In genomic region chr9:127698985-127699670, GRCh38 we compare ENCODE assay signal across 8 cellular contexts. TPM values are rescaled to one million over a fixed set of nuclear protein-coding genes. Genes with fewer than 3 reads are reported as not detected.
DNase-seq lines count a peak whose midpoint lies in the region; ATAC-seq and TF ChIP-seq lines count a peak whose summit lies in the region.

No MANE protein-coding gene starts in this region.

- peak overlapping the region; percentile 74 for H3K4me3 Mint-ChIP-seq in WTC11

- no peak overlapping the region for H3K27ac ChIP-seq in HUES6 (ENCODE audit: low read depth, low read length)
- H3K27ac ChIP-seq in breast epithelium = peak overlapping the region; percentile 87 to 92
- no peak overlapping the region for H3K27ac ChIP-seq in iPS-18a (ENCODE audit: low read length)
- peak overlapping the region; percentile 85 to 96 (median 91) for H3K27ac ChIP-seq in gastrocnemius medialis

- H3K4me1 ChIP-seq in HUES6 (ENCODE audit: control insufficient read depth, insufficient read depth, low read length) (no peaks in the 10 kb centered on the region), breast epithelium (no peaks in the 10 kb centered on the region), iPS-18a (ENCODE audit: control insufficient read depth, low read depth, low read length) (no peaks in the 10 kb centered on the region), gastrocnemius medialis (peaks cover 13 to 20% of the 10 kb centered on the region in 2 donors)

- H3K4me3 ChIP-seq in AG10803 (ENCODE audit: low read length) (peak overlapping the region; percentile 50), HUES6 (ENCODE audit: low read depth, low read length) (peak overlapping the region; percentile 53), breast epithelium (peak overlapping the region in 2 of 3 donors; percentile 47 to 63), iPS-18a (ENCODE audit: low read length) (peak overlapping the region; percentile 52), gastrocnemius medialis (peak overlapping the region; percentile 36 to 49 (median 40))

- POLR2A ChIA-PET in WTC11 (lab: Charles Lee) = no interaction called here

- intact Hi-C loops in breast epithelium (cut with DNase I; ENCODE audit: low total_unique reads) (no loop called here), gastrocnemius medialis (cut with DNase I; ENCODE audit: low total_unique reads) (loop anchor here (1.0 kb wide), 1 partner anchor 87 kb away; the partner anchor contains the start of gene STXBP1)

- CTCF ChIA-PET in WTC11 (lab: Charles Lee) = interaction anchor here (1.0 to 3.4 kb wide), 2 partner anchors 9 to 36 kb away, joined by 3 to 11 read pairs; partner anchors contain the start of gene TOR2A

- H3K36me3 ChIP-seq in HUES6 (ENCODE audit: control insufficient read depth, insufficient read depth, low read length) (no peaks in the 10 kb centered on the region), breast epithelium (no peaks in the 10 kb centered on the region), iPS-18a (ENCODE audit: control insufficient read depth, low read depth, low read length) (no peaks in the 10 kb centered on the region), gastrocnemius medialis (no peaks in the 10 kb centered on the region)

- TF ChIP-seq CTCF in AG10803 (conservative IDR thresholded peaks at IDR 0.05; ENCODE audit: low read length) (no peak), WTC11 (IDR thresholded peaks at IDR 0.05) (no peak), breast epithelium (IDR thresholded peaks at IDR 0.05) (peak; percentile 6 to 46 (median 40)), gastrocnemius medialis (IDR thresholded peaks at IDR 0.05 in 4 of 5, conservative IDR thresholded peaks at IDR 0.05 in 1 of 5) (peak; percentile 43 to 50 (median 47))

- H3K27ac Mint-ChIP-seq in WTC11 = peak overlapping the region; percentile 92

- in situ Hi-C loops in gastrocnemius medialis (cut with MboI; ENCODE audit: low sequenced_read_pairs in 4 of 4) = no loop called here

- ATAC-seq in GM19395 (IDR thresholded peaks at IDR 0.05; ENCODE audit: unreplicated experiment) = peak; percentile 94
- peak; percentile 99 for ATAC-seq in WTC11
- ATAC-seq in gastrocnemius medialis = peak; percentile 97 to 98
- no peak for ATAC-seq in GM18520 (IDR thresholded peaks at IDR 0.05; ENCODE audit: unreplicated experiment)

- H3K27me3 ChIP-seq in HUES6 (ENCODE audit: control insufficient read depth, insufficient read depth, low read length) (no peaks in the 10 kb centered on the region), breast epithelium (no peaks in the 10 kb centered on the region), iPS-18a (ENCODE audit: control insufficient read depth, insufficient read depth, low read length) (no peaks in the 10 kb centered on the region), gastrocnemius medialis (no peaks in the 10 kb centered on the region)

- H3K9me3 Mint-ChIP-seq in WTC11 = no peaks in the 10 kb centered on the region

- H3K9me3 ChIP-seq in HUES6 (ENCODE audit: control insufficient read depth, insufficient read depth, low read depth, low read length) = no peaks in the 10 kb centered on the region
- no peaks in the 10 kb centered on the region for H3K9me3 ChIP-seq in breast epithelium
- no peaks in the 10 kb centered on the region for H3K9me3 ChIP-seq in iPS-18a (ENCODE audit: control insufficient read depth, low read depth, low read length)
- no peaks in the 10 kb centered on the region for H3K9me3 ChIP-seq in gastrocnemius medialis

- TF ChIP-seq POLR2A in breast epithelium (IDR thresholded peaks at IDR 0.05) (peak; percentile 51), gastrocnemius medialis (IDR thresholded peaks at IDR 0.05) (peak; percentile 58 to 78)

- no peaks in the 10 kb centered on the region for H3K36me3 Mint-ChIP-seq in WTC11

- H3K9ac ChIP-seq in HUES6 (ENCODE audit: low read length) (peak overlapping the region; percentile 77), iPS-18a (ENCODE audit: low read length) (peak overlapping the region; percentile 16)

- H3K4me1 Mint-ChIP-seq in WTC11 = 0 out of 2 replicates have a peak, but pooled peaks cover 3% of the 10 kb centered on the region

- peaks cover 4% of the 10 kb centered on the region for H3K27me3 Mint-ChIP-seq in WTC11 (ENCODE audit: low read depth)

- peak; percentile 97 for DNase-seq in AG10803 (ENCODE audit: low read depth)
- DNase-seq in WTC11 (ENCODE audit: low spot score) = peak; percentile 95
- DNase-seq in breast epithelium (ENCODE audit: low spot score in 2 of 2) = peak; percentile 96 to 97
- peak; percentile 99 for DNase-seq in gastrocnemius medialis

TF ChIP-seq in WTC11, 78 proteins besides CTCF, POLR2A, EP300 and RAD21 (continues in another document):
- TF ChIP-seq NFYB (CRISPR knock-in tag; conservative IDR thresholded peaks at IDR 0.05; ENCODE audit: low read depth) = peak; percentile 74
- peak; percentile 70; the same call in 1 of the 2 replicates for TF ChIP-seq ZNF281 (CRISPR knock-in tag; IDR thresholded peaks at IDR 0.05)
- 0 out of 2 replicates have a peak, but pooled peaks have one; percentile 28 for TF ChIP-seq HMGXB4 (CRISPR knock-in tag; IDR thresholded peaks at IDR 0.05)
- no peak for TF ChIP-seq GABPB1 (CRISPR knock-in tag; IDR thresholded peaks at IDR 0.05)
- TF ChIP-seq TEAD1 (CRISPR knock-in tag; IDR thresholded peaks at IDR 0.05) = no peak
- TF ChIP-seq MAX (CRISPR knock-in tag; IDR thresholded peaks at IDR 0.05) = peak; percentile 95
- TF ChIP-seq IRF2 (CRISPR knock-in tag; IDR thresholded peaks at IDR 0.05; ENCODE audit: borderline replicate concordance, low read depth) = no peak
- TF ChIP-seq NR2C2 (CRISPR knock-in tag; IDR thresholded peaks at IDR 0.05) = 0 out of 2 replicates have a peak, but pooled peaks have one; percentile 27
- TF ChIP-seq ZBTB43 (CRISPR knock-in tag; IDR thresholded peaks at IDR 0.05) = no peak
- peak; percentile 59 for TF ChIP-seq USF2 (CRISPR knock-in tag; IDR thresholded peaks at IDR 0.05)

RNA-seq across cellular contexts. Expression of gene CFAP157, which starts 7.7 kb away (rescaled TPM):
- 0.07 to 0.22 TPM in 2 of 3 replicates, not detected in the other for total RNA-seq in WTC11 (2021)
- total RNA-seq in breast epithelium = 1 to 10 TPM in 2 of 3 donors, not detected in 1; 2.0 TPM
- not detected for total RNA-seq in gastrocnemius medialis

RNA-seq across cellular contexts. Expression of gene PTRH1, which starts 16.3 kb away (rescaled TPM):
- total RNA-seq in WTC11 (2021) (13.1 to 16.9 TPM (median 13.9 TPM) in 3 replicates), breast epithelium (10 to 100 TPM; 19.0 to 26.2 (median 23.3) TPM), gastrocnemius medialis (10 to 100 TPM; 16.9 to 38.6 (median 26.3) TPM)

RNA-seq across cellular contexts. Expression of gene TTC16, which starts 16.8 kb away (rescaled TPM):
- total RNA-seq in WTC11 (2021) (not detected in 3 replicates), breast epithelium (under 1 TPM; under 0.01 to 0.59 (median 0.16) TPM), gastrocnemius medialis (not detected)

RNA-seq across cellular contexts. Expression of gene TOR2A, which starts 36.0 kb away (rescaled TPM):
- total RNA-seq in WTC11 (2021) (14.4 to 19.4 TPM (median 16.6 TPM) in 3 replicates), breast epithelium (10 to 100 TPM in 1 of 3 donors, 1 to 10 TPM in 2; 9.5 to 16.7 (median 9.6) TPM), gastrocnemius medialis (10 to 100 TPM in 2 of 4 donors, 1 to 10 TPM in 2; 3.2 to 10.6 (median 9.6) TPM)

Comparison
In these comparisons a context has a peak if more than half of its experiments do, and no peak if none do; other contexts are left out.
1. CTCF ChIP-seq: peak in breast epithelium (3 of 3) and gastrocnemius medialis (5 of 5); none in AG10803 (single experiment) and WTC11 (single experiment).
2. H3K27ac ChIP-seq: peak in breast epithelium (2 of 2) and gastrocnemius medialis (4 of 4); none in HUES6 (single experiment) and iPS-18a (single experiment).
3. Peak in every context shown above with its lines, with median percentiles within 50 percentile points of each other: DNase-seq and H3K4me3 ChIP-seq.